Comparison of ENCODE assay signal across 21 cellular contexts in genomic region chr17:13025264-13025627, GRCh38.
"Had no signal": no experiment of that assay in that cellular context is flagged by ENCODE, and none has a peak within 500 bp of the region (broad histone marks: within the 10 kb centered on the region; RNA-seq: fewer than 3 reads in every experiment).

No MANE protein-coding gene starts in this region.

- H3K36me3 Mint-ChIP-seq: activated CD8-positive, alpha-beta memory T cell treated with anti-CD3 and anti-CD28 coated beads, Interleukin-2, amount 10 ng/mL, durations not matched to agents 7 days and 5 days; immature natural killer cell; naive thymus-derived CD4-positive, alpha-beta T cell; stimulated activated memory B cell treated with anti-CD40 and anti-IgM and Interleukin-4, amounts not matched to agents 10 μg/mL and 1 μg/mL and 100 μg/mL, for 72 hours; type B pancreatic cell had no signal

- H3K9me3 ChIP-seq: left lung, sigmoid colon, thoracic aorta had no signal

- H3K36me3 ChIP-seq: cardiac muscle cell, left lung, sigmoid colon, thoracic aorta had no signal

- H3K27ac Mint-ChIP-seq: activated CD4-positive, alpha-beta T cell treated with anti-CD3 and anti-CD28 coated beads, Interleukin-2, amount 10 ng/mL, durations not matched to agents 7 days and 5 days; activated CD8-positive, alpha-beta memory T cell treated with anti-CD3 and anti-CD28 coated beads, Interleukin-2, amount 10 ng/mL, durations not matched to agents 7 days and 5 days; activated CD8-positive, alpha-beta T cell treated with anti-CD3 and anti-CD28 coated beads for 36 hours; activated naive CD8-positive, alpha-beta T cell treated with anti-CD3 and anti-CD28 coated beads, Interleukin-2, amount 50 U/mL, for 24 hours had no signal

- H3K4me3 ChIP-seq: cardiac muscle cell, hepatocyte, left lung had no signal

- DNase-seq: activated CD4-positive, alpha-beta T cell treated with anti-CD3 and anti-CD28 coated beads, Interleukin-2, amount 10 ng/mL, durations not matched to agents 7 days and 5 days; activated CD4-positive, CD25-positive, alpha-beta regulatory T cell treated with anti-CD3 and anti-CD28 coated beads, Interleukin-2, amount 50 U/mL, for 72 hours; activated CD8-positive, alpha-beta memory T cell treated with anti-CD3 and anti-CD28 coated beads, Interleukin-2, amount 10 ng/mL, durations not matched to agents 7 days and 5 days; activated CD8-positive, alpha-beta T cell treated with anti-CD3 and anti-CD28 coated beads for 36 hours; activated effector memory CD4-positive, alpha-beta T cell treated with anti-CD3 and anti-CD28 coated beads, Interleukin-2, amount 50 U/mL, for 16 hours; activated naive CD4-positive, alpha-beta T cell treated with anti-CD3 and anti-CD28 coated beads, Interleukin-2, amount 50 U/mL, for 16 hours; activated naive CD8-positive, alpha-beta T cell treated with anti-CD3 and anti-CD28 coated beads, Interleukin-2, amount 50 U/mL, for 24 hours; activated T-cell treated with anti-CD3 and anti-CD28 coated beads for 4 hours; effector CD4-positive, alpha-beta T cell; foreskin melanocyte; immature natural killer cell; left lung; naive thymus-derived CD4-positive, alpha-beta T cell; posterior cingulate gyrus; sigmoid colon; stimulated activated CD4-positive, alpha-beta T cell treated with anti-CD3 and anti-CD28 coated beads, Interleukin-15, amount 100 ng/mL, for 24 hours had no signal

- H3K27me3 ChIP-seq: cardiac muscle cell, hepatocyte, sigmoid colon had no signal

- H3K27me3 Mint-ChIP-seq: activated CD8-positive, alpha-beta memory T cell treated with anti-CD3 and anti-CD28 coated beads, Interleukin-2, amount 10 ng/mL, durations not matched to agents 7 days and 5 days had no signal

- H3K9me3 Mint-ChIP-seq: activated CD4-positive, alpha-beta T cell treated with anti-CD3 and anti-CD28 coated beads, Interleukin-2, amount 10 ng/mL, durations not matched to agents 7 days and 5 days; activated CD8-positive, alpha-beta T cell treated with anti-CD3 and anti-CD28 coated beads for 36 hours; activated naive CD8-positive, alpha-beta T cell treated with anti-CD3 and anti-CD28 coated beads, Interleukin-2, amount 50 U/mL, for 24 hours; naive thymus-derived CD4-positive, alpha-beta T cell; stimulated activated memory B cell treated with anti-CD40 and anti-IgM and Interleukin-4, amounts not matched to agents 10 μg/mL and 1 μg/mL and 100 μg/mL, for 72 hours; type B pancreatic cell had no signal

- H2AFZ ChIP-seq: hepatocyte had no signal

- H3K4me3 Mint-ChIP-seq: activated CD4-positive, alpha-beta T cell treated with anti-CD3 and anti-CD28 coated beads, Interleukin-2, amount 10 ng/mL, durations not matched to agents 7 days and 5 days; activated CD8-positive, alpha-beta memory T cell treated with anti-CD3 and anti-CD28 coated beads, Interleukin-2, amount 10 ng/mL, durations not matched to agents 7 days and 5 days; activated CD8-positive, alpha-beta T cell treated with anti-CD3 and anti-CD28 coated beads for 36 hours; activated naive CD8-positive, alpha-beta T cell treated with anti-CD3 and anti-CD28 coated beads, Interleukin-2, amount 50 U/mL, for 24 hours had no signal

- H3K27ac ChIP-seq: cardiac muscle cell, hepatocyte, left lung, sigmoid colon, thoracic aorta had no signal

- ATAC-seq: stimulated activated memory B cell treated with anti-CD40 and anti-IgM and Interleukin-4, amounts not matched to agents 10 μg/mL and 1 μg/mL and 100 μg/mL, for 72 hours had no signal

- H3K79me2 ChIP-seq: hepatocyte had no signal
